Comparison of ENCODE assay signal across 29 cellular contexts in genomic region chr10:33594475-33594874, GRCh38.
DNase-seq lines count a peak whose midpoint lies in the region; ATAC-seq and TF ChIP-seq lines count a peak whose summit lies in the region.
"Had no signal": no experiment of that assay in that cellular context is flagged by ENCODE, and none has a peak within 500 bp of the region (broad histone marks: within the 10 kb centered on the region; RNA-seq: fewer than 3 reads in every experiment).

No MANE protein-coding gene starts in this region.

- H3K9me3 Mint-ChIP-seq in GM23338 (peaks cover 11% of the 10 kb centered on the region), type B pancreatic cell (no peaks in the 10 kb centered on the region)

- DNase-seq in GM23338 (ENCODE audit: low spot score) (no peak), epithelial cell of proximal tubule (ENCODE audit: low read depth) (peak; percentile 74), kidney tubule cell (ENCODE audit: low spot score) (peak; percentile 77), type B pancreatic cell (ENCODE audit: extremely low spot score, unreplicated experiment) (no peak), NCI-H748 (lab: John Stamatoyannopoulos, UW; ENCODE audit: unreplicated experiment) (no peak)
- no peak for DNase-seq in activated T-cell treated with anti-CD3 and anti-CD28 coated beads, Interleukin-2, amount 50 U/mL, for 48 hours
- DNase-seq: Caco-2; CD8-positive, alpha-beta T cell; DMS 273 treated with DMSO at 0.1 percent for 48 hours; DMS79; EL; GDM1; HCEC 1CT; Kasumi-1; MV-4-11; NCI-H1105 treated with DMSO at 0.1 percent for 48 hours; NCI-H1930; NCI-H2107; NCI-H446; NCI-H524 treated with DMSO at 0.1 percent for 48 hours; PC-9; Right ventricle myocardium superior; RPMI8226 had no signal

- H3K27ac ChIP-seq in GM23338 (ENCODE audit: low read depth) = no peak overlapping the region
- H3K27ac ChIP-seq: A549, C4-2B, PC-9, SJSA1 had no signal

- H3K36me3 ChIP-seq in GM23338 (ENCODE audit: insufficient read depth) = no peaks in the 10 kb centered on the region
- H3K36me3 ChIP-seq: SJSA1 had no signal

- H3K4me1 Mint-ChIP-seq in GM23338 (no peaks in the 10 kb centered on the region), type B pancreatic cell (ENCODE audit: unreplicated experiment) (peaks cover 19% of the 10 kb centered on the region)
- H3K4me1 Mint-ChIP-seq: B cell had no signal

- H3K36me3 Mint-ChIP-seq in GM23338 (ENCODE audit: low read depth) (peaks cover 10% of the 10 kb centered on the region), type B pancreatic cell (no peaks in the 10 kb centered on the region)
- H3K36me3 Mint-ChIP-seq: CD8-positive, alpha-beta T cell had no signal

- 0 out of 2 replicates have a peak, but pooled peaks cover 10% of the 10 kb centered on the region for H3K9me2 ChIP-seq in GM23338 (ENCODE audit: insufficient read depth)

- TF ChIP-seq CTCF in GM23338 (conservative IDR thresholded peaks at IDR 0.05; ENCODE audit: low read depth in 2 of 2) = no peak
- TF ChIP-seq CTCF in epithelial cell of proximal tubule (conservative IDR thresholded peaks at IDR 0.05; ENCODE audit: low read depth, low read length) = no peak
- TF ChIP-seq CTCF in type B pancreatic cell (conservative IDR thresholded peaks at IDR 0.05) = no peak

- peak overlapping the region; percentile 21; the same call in 1 of the 2 replicates for H2AFZ ChIP-seq in GM23338
- H2AFZ ChIP-seq: PC-9 had no signal

- H4K20me1 ChIP-seq in GM23338 (replicated peaks; ENCODE audit: insufficient read depth) = no peaks in the 10 kb centered on the region

- no peaks in the 10 kb centered on the region for H3K27me3 Mint-ChIP-seq in GM23338 (ENCODE audit: insufficient read depth, low read depth, poor library complexity)
- peaks cover 6% of the 10 kb centered on the region for H3K27me3 Mint-ChIP-seq in type B pancreatic cell
- H3K27me3 Mint-ChIP-seq: B cell had no signal

- no peak for ATAC-seq in GM23338
- ATAC-seq in GM19467 (IDR thresholded peaks at IDR 0.05; ENCODE audit: unreplicated experiment) = no peak
- ATAC-seq: A549; CD8-positive, alpha-beta T cell; K562 had no signal

- no peaks in the 10 kb centered on the region for H3F3A ChIP-seq in GM23338 (replicated peaks; ENCODE audit: low read depth)

- no peaks in the 10 kb centered on the region for H3K4me1 ChIP-seq in GM23338 (ENCODE audit: insufficient read depth)
- H3K4me1 ChIP-seq: A549, Caco-2, SJSA1 had no signal

- H3K27ac Mint-ChIP-seq in GM23338 (no peak overlapping the region), type B pancreatic cell (peak overlapping the region; percentile 35)
- H3K27ac Mint-ChIP-seq: B cell; CD8-positive, alpha-beta T cell had no signal

- H3K27me3 ChIP-seq in GM23338 (ENCODE audit: insufficient read depth) = no peaks in the 10 kb centered on the region
- H3K27me3 ChIP-seq: SJSA1 had no signal

- H3K4me3 Mint-ChIP-seq in GM23338 (no peak overlapping the region), type B pancreatic cell (peak overlapping the region; percentile 1)
- H3K4me3 Mint-ChIP-seq: B cell; CD8-positive, alpha-beta T cell had no signal

- no peak overlapping the region for H3K4me2 ChIP-seq in GM23338
- H3K4me2 ChIP-seq: A549, PC-9 had no signal

- no peaks in the 10 kb centered on the region for H3K79me2 ChIP-seq in GM23338 (replicated peaks; ENCODE audit: insufficient read depth)

- H3K4me3 ChIP-seq in GM23338 (no peak overlapping the region), epithelial cell of proximal tubule (ENCODE audit: low read depth, low read length) (peak overlapping the region; percentile 21)
- H3K4me3 ChIP-seq: A549, K562, PC-9, SJSA1 had no signal

TF ChIP-seq in GM23338, 12 proteins besides CTCF, POLR2A, EP300 and RAD21 (continues in another document):
- TF ChIP-seq EZH2 (IDR thresholded peaks at IDR 0.05; ENCODE audit: low read depth, unreplicated experiment) (no peak), ZNF331 (CRISPR knock-in tag; IDR thresholded peaks at IDR 0.05; ENCODE audit: low read depth) (no peak), JUNB (IDR thresholded peaks at IDR 0.05; ENCODE audit: unreplicated experiment) (no peak), POLR2AphosphoS5 (IDR thresholded peaks at IDR 0.05; ENCODE audit: low read depth) (no peak), EZH2phosphoT487 (IDR thresholded peaks at IDR 0.05; ENCODE audit: unreplicated experiment) (no peak), ZNF114 (CRISPR knock-in tag; IDR thresholded peaks at IDR 0.05) (no peak), ZNF462 (CRISPR knock-in tag; IDR thresholded peaks at IDR 0.05) (no peak), NANOG (IDR thresholded peaks at IDR 0.05; ENCODE audit: borderline replicate concordance) (no peak)

Comparison
In these comparisons a context has a peak if more than half of its experiments do, and no peak if none do; other contexts are left out.
1. DNase-seq: peak in epithelial cell of proximal tubule (single experiment) and kidney tubule cell (single experiment); none in GM23338 (single experiment), type B pancreatic cell (single experiment), NCI-H748 (single experiment) and activated T-cell treated with anti-CD3 and anti-CD28 coated beads, Interleukin-2, amount 50 U/mL, for 48 hours (0 of 2).